1 cellular context compared by ENCODE assay signal in genomic region chr22:41327124-41327523, GRCh38.
TF ChIP-seq lines count a peak whose summit lies in the region.

No MANE protein-coding gene starts in this region.

TF ChIP-seq in K562, 482 proteins besides CTCF, POLR2A, EP300 and RAD21:
- TF ChIP-seq ZBTB33 (CRISPR knock-in tag; IDR thresholded peaks at IDR 0.05) (peak; percentile 56; the same call in 1 of the 2 replicates), POU5F1 (IDR thresholded peaks at IDR 0.05; ENCODE audit: borderline replicate concordance, low read depth, low read length, partially characterized antibody) (no peak), ZNF512 (tag; IDR thresholded peaks at IDR 0.05) (no peak), MED1 (CRISPR knock-in tag; IDR thresholded peaks at IDR 0.05; ENCODE audit: borderline replicate concordance) (no peak)
